13 cellular contexts compared by ENCODE assay signal in the genomic region with DNA sequence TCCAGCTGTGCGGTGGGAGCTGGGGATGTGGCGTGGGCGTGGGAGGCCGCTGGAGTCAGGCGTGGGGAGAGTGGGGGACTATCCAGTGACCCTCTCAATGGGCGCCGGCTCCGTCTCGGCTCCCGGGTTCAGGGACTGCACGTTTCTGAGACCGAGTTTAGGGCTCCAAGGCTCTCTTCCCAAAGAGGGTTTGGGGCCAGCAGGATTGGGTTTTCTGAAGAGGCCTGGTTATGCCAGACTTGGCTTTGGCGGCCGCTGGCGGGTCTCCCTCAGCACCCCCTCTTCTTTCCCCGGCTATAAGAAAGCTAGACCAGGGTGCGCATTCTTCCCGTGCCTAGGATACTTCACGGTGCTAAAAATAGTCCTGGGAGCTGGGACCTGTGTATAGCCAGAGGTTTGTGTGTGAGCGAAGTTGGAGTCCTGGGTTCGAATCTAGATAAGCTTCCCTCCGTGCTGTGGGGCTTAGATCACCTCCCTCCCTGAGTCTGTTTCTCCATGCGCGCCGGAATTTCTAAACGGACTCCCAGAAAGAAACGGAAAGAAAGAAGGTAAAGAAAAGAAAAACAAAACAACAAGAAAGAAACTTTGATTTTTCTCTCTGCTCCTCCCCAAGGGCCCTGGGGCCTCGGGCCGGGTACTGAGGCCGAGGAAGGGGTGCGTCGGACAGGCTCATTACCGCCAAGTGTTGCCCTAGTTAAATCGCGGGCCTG. TPM values are rescaled to one million over a fixed set of nuclear protein-coding genes. Genes with fewer than 3 reads are reported as not detected.
DNase-seq lines count a peak whose midpoint lies in the region; ATAC-seq and TF ChIP-seq lines count a peak whose summit lies in the region.
"Had no signal": no experiment of that assay in that cellular context is flagged by ENCODE, and none has a peak within 500 bp of the region (broad histone marks: within the 10 kb centered on the region; RNA-seq: fewer than 3 reads in every experiment).

No MANE protein-coding gene starts in this region.

- H3K4me1 ChIP-seq in smooth muscle cell (ENCODE audit: low read depth): peaks cover 29% of the 10 kb centered on the region

- H3K27me3 ChIP-seq in smooth muscle cell (ENCODE audit: low read depth): no peaks in the 10 kb centered on the region

- H3F3A ChIP-seq in smooth muscle cell (ENCODE audit: low read depth): peaks cover 10% of the 10 kb centered on the region

- H3K4me2 ChIP-seq in smooth muscle cell: peak overlapping the region; percentile 95

- H4K20me1 ChIP-seq in smooth muscle cell (ENCODE audit: low read depth): no peaks in the 10 kb centered on the region

- peaks cover 42% of the 10 kb centered on the region for H3K79me2 ChIP-seq in smooth muscle cell (ENCODE audit: low read depth)

- peak overlapping the region; percentile 23 for H3K9ac ChIP-seq in smooth muscle cell (ENCODE audit: low read depth)

- peak overlapping the region; percentile 65 for H3K4me3 ChIP-seq in smooth muscle cell

- 11% methylated on average over 35 of the region's 35 CpGs for WGBS in smooth muscle cell (ENCODE audit: low lambda C conversion rate)

- no peak overlapping the region for H3K27ac ChIP-seq in smooth muscle cell (ENCODE audit: low read depth)

- no peaks in the 10 kb centered on the region for H3K9me3 ChIP-seq in smooth muscle cell (replicated peaks; ENCODE audit: low read depth)

- H2AFZ ChIP-seq in smooth muscle cell (ENCODE audit: low read depth): peak overlapping the region; percentile 75

- intact Hi-C loops in CD14-positive monocyte (cut with micrococcal nuclease): no loop called here

- TF ChIP-seq CTCF in smooth muscle cell (IDR thresholded peaks at IDR 0.05; ENCODE audit: borderline replicate concordance, insufficient read depth, poor library complexity, severe bottlenecking) (no peak), CD14-positive monocyte (IDR thresholded peaks at IDR 0.05) (no peak)

- no peaks in the 10 kb centered on the region for H3K36me3 ChIP-seq in smooth muscle cell (ENCODE audit: low read depth)

- peak overlapping the region; percentile 11 for H3K27ac Mint-ChIP-seq in activated CD8-positive, alpha-beta memory T cell treated with anti-CD3 and anti-CD28 coated beads, Interleukin-2, amount 10 ng/mL, durations not matched to agents 7 days and 5 days
- no peak overlapping the region for H3K27ac Mint-ChIP-seq in central memory CD8-positive, alpha-beta T cell (ENCODE audit: low read depth)
- peak overlapping the region; percentile 60 for H3K27ac Mint-ChIP-seq in memory B cell
- peak overlapping the region in 1 of 7 donors; percentile 4 for H3K27ac Mint-ChIP-seq in CD14-positive monocyte

- no peaks in the 10 kb centered on the region for H3K9me3 Mint-ChIP-seq in activated CD8-positive, alpha-beta memory T cell treated with anti-CD3 and anti-CD28 coated beads, Interleukin-2, amount 10 ng/mL, durations not matched to agents 7 days and 5 days (ENCODE audit: low read depth)
- no peaks in the 10 kb centered on the region for H3K9me3 Mint-ChIP-seq in central memory CD8-positive, alpha-beta T cell
- H3K9me3 Mint-ChIP-seq in memory B cell: peaks cover 2% of the 10 kb centered on the region
- peaks cover 0 to 24% (median 11%) of the 10 kb centered on the region in 7 donors for H3K9me3 Mint-ChIP-seq in CD14-positive monocyte

- H3K36me3 Mint-ChIP-seq in activated CD8-positive, alpha-beta memory T cell treated with anti-CD3 and anti-CD28 coated beads, Interleukin-2, amount 10 ng/mL, durations not matched to agents 7 days and 5 days: no peaks in the 10 kb centered on the region
- peaks cover 10% of the 10 kb centered on the region for H3K36me3 Mint-ChIP-seq in central memory CD8-positive, alpha-beta T cell (ENCODE audit: insufficient read depth)
- peaks cover 2% of the 10 kb centered on the region for H3K36me3 Mint-ChIP-seq in memory B cell
- peaks cover 6 to 9% of the 10 kb centered on the region in 2 donors for H3K36me3 Mint-ChIP-seq in CD14-positive monocyte

- no peak overlapping the region for H3K4me3 Mint-ChIP-seq in activated CD8-positive, alpha-beta memory T cell treated with anti-CD3 and anti-CD28 coated beads, Interleukin-2, amount 10 ng/mL, durations not matched to agents 7 days and 5 days
- H3K4me3 Mint-ChIP-seq in central memory CD8-positive, alpha-beta T cell: peak overlapping the region; percentile 33
- H3K4me3 Mint-ChIP-seq in memory B cell: no peak overlapping the region
- peak overlapping the region in 1 of 2 donors; percentile 81 for H3K4me3 Mint-ChIP-seq in CD14-positive monocyte

- DNase-seq in activated CD8-positive, alpha-beta memory T cell treated with anti-CD3 and anti-CD28 coated beads, Interleukin-2, amount 10 ng/mL, durations not matched to agents 7 days and 5 days: no peak
- no peak for DNase-seq in activated CD8-positive, alpha-beta memory T cell treated with anti-CD3 and anti-CD28 coated beads for 24 hours
- DNase-seq in central memory CD8-positive, alpha-beta T cell (ENCODE audit: low spot score in 2 of 2): no peak
- DNase-seq in memory B cell (ENCODE audit: low spot score in 2 of 2): peak in 1 of 2 donors; percentile 27
- no peak for DNase-seq in smooth muscle cell (lab: John Stamatoyannopoulos, UW; ENCODE audit: unreplicated experiment)
- no peak for DNase-seq in stimulated activated CD4-positive, alpha-beta T cell treated with anti-CD3 and anti-CD28 coated beads, Interleukin-12 subunit alpha, Interleukin-12 subunit beta, amount 100 ng/mL, for 4 hours
- DNase-seq in CD14-positive monocyte (ENCODE audit: low spot score): no peak
- DNase-seq: ACHN, DND-41 had no signal

- CTCF ChIA-PET in activated CD8-positive, alpha-beta memory T cell treated with anti-CD3 and anti-CD28 coated beads, Interleukin-2, amount 10 ng/mL, durations not matched to agents 7 days and 5 days (lab: Charles Lee): interaction anchor here (1.1 to 1.2 kb wide), 2 partner anchors 11 to 18 kb away, joined by 3 read pairs; no protein-coding TSS in a partner anchor

- peaks cover 19% of the 10 kb centered on the region for H3K4me1 Mint-ChIP-seq in activated CD8-positive, alpha-beta memory T cell treated with anti-CD3 and anti-CD28 coated beads, Interleukin-2, amount 10 ng/mL, durations not matched to agents 7 days and 5 days
- peaks cover 51% of the 10 kb centered on the region for H3K4me1 Mint-ChIP-seq in central memory CD8-positive, alpha-beta T cell
- H3K4me1 Mint-ChIP-seq in memory B cell (peaks cover 22% of the 10 kb centered on the region), CD14-positive monocyte (peaks cover 52% of the 10 kb centered on the region)

- ATAC-seq in activated CD8-positive, alpha-beta memory T cell treated with anti-CD3 and anti-CD28 coated beads, Interleukin-2, amount 10 ng/mL, durations not matched to agents 7 days and 5 days: no peak
- no peak for ATAC-seq in central memory CD8-positive, alpha-beta T cell (replicated peaks; ENCODE audit: extremely low read depth, poor library complexity, severe bottlenecking)
- ATAC-seq in memory B cell (ENCODE audit: low read depth) (no peak), GM21529 (IDR thresholded peaks at IDR 0.05; ENCODE audit: unreplicated experiment) (no peak)
- ATAC-seq: Panc1 had no signal

- peaks cover 86% of the 10 kb centered on the region for H3K27me3 Mint-ChIP-seq in activated CD8-positive, alpha-beta memory T cell treated with anti-CD3 and anti-CD28 coated beads, Interleukin-2, amount 10 ng/mL, durations not matched to agents 7 days and 5 days
- peaks cover 91% of the 10 kb centered on the region for H3K27me3 Mint-ChIP-seq in central memory CD8-positive, alpha-beta T cell
- H3K27me3 Mint-ChIP-seq in memory B cell (peaks cover 25% of the 10 kb centered on the region), CD14-positive monocyte (ENCODE audit: low read depth in 3 of 3) (peaks cover 90 to 98% (median 95%) of the 10 kb centered on the region in 3 donors)

RNA-seq across cellular contexts. Expression of a gene that starts 5.0 kb away (rescaled TPM):
- total RNA-seq in activated CD8-positive, alpha-beta memory T cell treated with anti-CD3 and anti-CD28 coated beads, Interleukin-2, amount 10 ng/mL, durations not matched to agents 7 days and 5 days: not detected
- 25.2 and 36.3 TPM in 2 replicates for total RNA-seq in smooth muscle cell
- polyA plus RNA-seq in smooth muscle cell (18.2 and 68.4 TPM in 2 replicates), CD14-positive monocyte (not detected)
- total RNA-seq: NCI-H460; T-helper 2 cell treated with Interferon-gamma antibody and Interleukin-4, amounts not matched to agents 100 ng/mL and 5 ng/mL, for 36 hours had no signal

RNA-seq across cellular contexts. Expression of a gene that starts 27.2 kb away (rescaled TPM):
- total RNA-seq in activated CD8-positive, alpha-beta memory T cell treated with anti-CD3 and anti-CD28 coated beads, Interleukin-2, amount 10 ng/mL, durations not matched to agents 7 days and 5 days: 10 to 100 TPM; 40.3 to 42.7 TPM
- 29.9 and 44.2 TPM in 2 replicates for total RNA-seq in smooth muscle cell
- polyA plus RNA-seq in smooth muscle cell (32.7 and 41.6 TPM in 2 replicates), CD14-positive monocyte (10 to 100 TPM; 21.1 to 36.1 TPM)

Comparison
In these comparisons a context has a peak if more than half of its experiments do, and no peak if none do; other contexts are left out.
1. RNA of a gene that starts 5.0 kb away (total RNA-seq): 25.2 to 36.3 TPM in smooth muscle cell; not detected in activated CD8-positive, alpha-beta memory T cell treated with anti-CD3 and anti-CD28 coated beads, Interleukin-2, amount 10 ng/mL, durations not matched to agents 7 days and 5 days; every median in the first group is over 10 times any median in the second.